34 cellular contexts compared by ENCODE assay signal in genomic region chr10:32661346-32661745, GRCh38.
"Had no signal": no experiment of that assay in that cellular context is flagged by ENCODE, and none has a peak within 500 bp of the region (broad histone marks: within the 10 kb centered on the region; RNA-seq: fewer than 3 reads in every experiment).

No MANE protein-coding gene starts in this region.

- H3K4me2 ChIP-seq: KMS-11 had no signal

- H3K27me3 ChIP-seq: MG63 had no signal

- H3K36me3 ChIP-seq: MG63 had no signal

- H3K9me3 ChIP-seq: MG63 had no signal

- H3K9ac ChIP-seq: KMS-11 had no signal

- DNase-seq: Karpas-422, Kasumi-1, MG63, MM.1S, MV-4-11, NCI-H1048, NCI-H1092, NCI-H1092 treated with DMSO at 0.1 percent for 48 hours, NCI-H1105, NCI-H1105 treated with DMSO at 0.1 percent for 48 hours, NCI-H1417, NCI-H1417 treated with DMSO at 0.1 percent for 48 hours, NCI-H1436, NCI-H1436 treated with DMSO at 0.1 percent for 48 hours, NCI-H146, NCI-H1694, NCI-H1694 treated with DMSO at 0.1 percent for 48 hours, NCI-H187, NCI-H187 treated with DMSO at 0.1 percent for 48 hours, NCI-H1930, NCI-H2029, NCI-H2029 treated with DMSO at 0.1 percent for 48 hours, NCI-H2081, NCI-H2081 treated with DMSO at 0.1 percent for 48 hours, NCI-H2107, NCI-H2171, NCI-H2171 treated with DMSO at 0.1 percent for 48 hours, NCI-H2227 treated with DMSO at 0.1 percent for 48 hours, NCI-H226, NCI-H345, NCI-H446, NCI-H446 treated with DMSO at 0.1 percent for 48 hours, NCI-H510A had no signal

- H3K4me3 ChIP-seq: MG63 had no signal

- H3K27ac ChIP-seq: KMS-11 had no signal
